In genomic region chr16:46918905-46919792, GRCh38 we compare ENCODE assay signal across 8 cellular contexts. TPM values are rescaled to one million over a fixed set of nuclear protein-coding genes. Genes with fewer than 3 reads are reported as not detected.
A peak's percentile ranks its signal among the peaks of the same experiment; 100 is the strongest.
DNase-seq lines count a peak whose midpoint lies in the region; ATAC-seq and TF ChIP-seq lines count a peak whose summit lies in the region.

No MANE protein-coding gene starts in this region.

- H3K27me3 Mint-ChIP-seq in stimulated activated naive CD8-positive, alpha-beta T cell treated with anti-CD3 and anti-CD28 coated beads, Interleukin-15, amount 100 ng/mL, for 72 hours: no peaks in the 10 kb centered on the region
- H3K27me3 Mint-ChIP-seq in osteocyte (ENCODE audit: unreplicated experiment): no peaks in the 10 kb centered on the region

- H3K4me1 Mint-ChIP-seq in stimulated activated naive CD8-positive, alpha-beta T cell treated with anti-CD3 and anti-CD28 coated beads, Interleukin-15, amount 100 ng/mL, for 72 hours: no peaks in the 10 kb centered on the region
- H3K4me1 Mint-ChIP-seq in osteocyte (ENCODE audit: unreplicated experiment): no peaks in the 10 kb centered on the region

- peaks cover 41% of the 10 kb centered on the region for H3K36me3 Mint-ChIP-seq in osteocyte (ENCODE audit: unreplicated experiment)

- no peak for DNase-seq in stimulated activated naive CD8-positive, alpha-beta T cell treated with anti-CD3 and anti-CD28 coated beads, Interleukin-15, Interleukin-2, amounts not matched to agents 100 U/mL and 50 U/mL, for 24 hours
- DNase-seq in stimulated activated naive CD8-positive, alpha-beta T cell treated with anti-CD3 and anti-CD28 coated beads, Interleukin-15, amount 100 ng/mL, for 72 hours: no peak
- peak; percentile 54 for DNase-seq in SK-N-DZ (ENCODE audit: low spot score)
- DNase-seq in substantia nigra (lab: John Stamatoyannopoulos, UW): peak in 2 of 49 donors; percentile 16 to 28
- DNase-seq in G401 (ENCODE audit: low spot score): no peak
- no peak for DNase-seq in osteocyte (ENCODE audit: extremely low spot score, unreplicated experiment)
- no peak for DNase-seq in RKO (ENCODE audit: low spot score)

- peak; percentile 7 for ATAC-seq in stimulated activated naive CD8-positive, alpha-beta T cell treated with anti-CD3 and anti-CD28 coated beads, Interleukin-15, Interleukin-2, amounts not matched to agents 100 U/mL and 50 U/mL, for 24 hours
- no peak for ATAC-seq in stimulated activated naive CD8-positive, alpha-beta T cell treated with anti-CD3 and anti-CD28 coated beads, Interleukin-15, amount 100 ng/mL, for 72 hours
- peak; percentile 86 for ATAC-seq in HG02981 (IDR thresholded peaks at IDR 0.05; ENCODE audit: unreplicated experiment)

- no peak overlapping the region for H3K27ac Mint-ChIP-seq in stimulated activated naive CD8-positive, alpha-beta T cell treated with anti-CD3 and anti-CD28 coated beads, Interleukin-15, amount 100 ng/mL, for 72 hours
- no peak overlapping the region for H3K27ac Mint-ChIP-seq in osteocyte (ENCODE audit: unreplicated experiment)

- H3K4me3 Mint-ChIP-seq in stimulated activated naive CD8-positive, alpha-beta T cell treated with anti-CD3 and anti-CD28 coated beads, Interleukin-15, amount 100 ng/mL, for 72 hours: no peak overlapping the region
- H3K4me3 Mint-ChIP-seq in osteocyte (ENCODE audit: unreplicated experiment): no peak overlapping the region

- in situ Hi-C loops in G401 (cut with HindIII; ENCODE audit: low sequenced_read_pairs): no loop called here

- no peaks in the 10 kb centered on the region for H3K9me3 Mint-ChIP-seq in stimulated activated naive CD8-positive, alpha-beta T cell treated with anti-CD3 and anti-CD28 coated beads, Interleukin-15, amount 100 ng/mL, for 72 hours
- H3K9me3 Mint-ChIP-seq in osteocyte (ENCODE audit: unreplicated experiment): no peaks in the 10 kb centered on the region

- peak overlapping the region; percentile 80 for H3K27ac ChIP-seq in substantia nigra (ENCODE audit: low read depth, low read length, poor library complexity, severe bottlenecking)

- TF ChIP-seq CTCF in osteocyte (IDR thresholded peaks at IDR 0.05): no peak

RNA-seq across cellular contexts. Expression of gene GPT2, which starts 35.0 kb away (rescaled TPM):
- polyA plus RNA-seq in SK-N-DZ (2014; cell fraction: cytosol; rRNA removed): 48.0 and 48.4 TPM in 2 replicates
- 39.8 and 41.3 TPM in 2 replicates for polyA plus RNA-seq in SK-N-DZ (2014; cell fraction: nucleus; rRNA removed)
- total RNA-seq in G401 (2014; rRNA removed; shearing (Covaris generic)): 34.2 and 38.3 TPM in 2 replicates
- 30.5 and 35.0 TPM in 2 replicates for total RNA-seq in osteocyte

RNA-seq across cellular contexts. Expression of gene DNAJA2, which starts 54.3 kb away (rescaled TPM):
- polyA plus RNA-seq in SK-N-DZ (2014; cell fraction: cytosol; rRNA removed): 88.2 and 90.2 TPM in 2 replicates
- polyA plus RNA-seq in SK-N-DZ (2014; cell fraction: nucleus; rRNA removed): 33.9 and 50.2 TPM in 2 replicates
- 90.5 and 128 TPM in 2 replicates for total RNA-seq in G401 (2014; rRNA removed; shearing (Covaris generic))
- total RNA-seq in osteocyte: 60.2 and 63.5 TPM in 2 replicates
